ENCODE assay signal across 28 cellular contexts in the genomic region with DNA sequence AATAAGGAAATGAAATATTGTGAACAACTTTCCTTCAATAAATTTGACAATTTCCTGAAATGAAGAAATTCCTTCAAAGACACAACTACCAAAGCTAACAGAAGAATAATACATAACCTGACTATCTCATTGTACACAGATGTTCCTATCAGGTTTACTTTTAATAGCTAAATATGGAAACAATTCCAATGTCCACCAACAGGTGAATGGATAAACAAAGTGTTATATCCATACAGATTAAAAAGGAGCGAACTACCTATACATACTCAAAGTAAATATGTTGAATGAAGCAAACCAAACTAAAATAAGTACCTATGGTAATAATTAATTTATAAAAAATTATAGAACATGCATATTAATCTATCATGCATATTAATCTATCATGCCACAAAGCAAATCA.
"Had no signal": no experiment of that assay in that cellular context is flagged by ENCODE, and none has a peak within 500 bp of the region (broad histone marks: within the 10 kb centered on the region; RNA-seq: fewer than 3 reads in every experiment).

No MANE protein-coding gene starts in this region.

- H3K4me3 Mint-ChIP-seq: activated B cell treated with CpG ODN at 0.5 μM for 24 hours; activated CD8-positive, alpha-beta T cell treated with anti-CD3 and anti-CD28 coated beads for 36 hours; activated naive CD4-positive, alpha-beta T cell treated with anti-CD3 and anti-CD28 coated beads, Interleukin-2, amount 10 ng/mL, durations not matched to agents 7 days and 5 days; activated naive CD8-positive, alpha-beta T cell treated with anti-CD3 and anti-CD28 coated beads, Interleukin-2, amount 10 ng/mL, durations not matched to agents 7 days and 5 days; activated T-cell treated with anti-CD3 and anti-CD28 coated beads, Interleukin-2, amount 50 U/mL, for 4 hours; activated T-helper 17 cell treated with anti-CD3 and anti-CD28 coated beads, Interleukin-2, amount 50 U/mL, for 72 hours; central memory CD8-positive, alpha-beta T cell; dendritic cell treated with granulocyte-macrophage colony-stimulating factor and Interleukin-4, amounts not matched to agents 40 ng/mL and 50 ng/mL, for 4 days; T-helper 17 cell; T-helper 2 cell treated with Interferon-gamma antibody and Interleukin-4, amounts not matched to agents 5 μg/mL and 100 μg/mL, for 36 hours had no signal

- H3K4me1 ChIP-seq: ascending aorta, esophagus muscularis mucosa, gastroesophageal sphincter had no signal

- H3K27ac ChIP-seq: ascending aorta, brain microvascular endothelial cell, coronary artery, dorsolateral prefrontal cortex, esophagus muscularis mucosa, gastroesophageal sphincter, WERI-Rb-1 had no signal

- H3K36me3 Mint-ChIP-seq: activated naive CD4-positive, alpha-beta T cell treated with anti-CD3 and anti-CD28 coated beads, Interleukin-2, amount 10 ng/mL, durations not matched to agents 7 days and 5 days; activated naive CD4-positive, alpha-beta T cell treated with anti-CD3 and anti-CD28 coated beads, Interleukin-2, amount 50 U/mL, for 72 hours; activated naive CD8-positive, alpha-beta T cell treated with anti-CD3 and anti-CD28 coated beads, Interleukin-2, amount 10 ng/mL, durations not matched to agents 7 days and 5 days had no signal

- H3K4me3 ChIP-seq: ascending aorta, coronary artery, dorsolateral prefrontal cortex, esophagus muscularis mucosa, gastroesophageal sphincter had no signal

- H3K9me3 Mint-ChIP-seq: activated CD8-positive, alpha-beta T cell treated with anti-CD3 and anti-CD28 coated beads for 36 hours; activated naive CD8-positive, alpha-beta T cell treated with anti-CD3 and anti-CD28 coated beads, Interleukin-2, amount 10 ng/mL, durations not matched to agents 7 days and 5 days; activated T-cell treated with anti-CD3 and anti-CD28 coated beads, Interleukin-2, amount 50 U/mL, for 4 hours; dendritic cell treated with granulocyte-macrophage colony-stimulating factor and Interleukin-4, amounts not matched to agents 40 ng/mL and 50 ng/mL, for 4 days; T-helper 2 cell treated with Interferon-gamma antibody and Interleukin-4, amounts not matched to agents 5 μg/mL and 100 μg/mL, for 36 hours had no signal

- H3K27ac Mint-ChIP-seq: activated B cell treated with CpG ODN at 0.5 μM for 24 hours; activated CD8-positive, alpha-beta T cell treated with anti-CD3 and anti-CD28 coated beads for 36 hours; activated naive CD4-positive, alpha-beta T cell treated with anti-CD3 and anti-CD28 coated beads, Interleukin-2, amount 10 ng/mL, durations not matched to agents 7 days and 5 days; activated naive CD4-positive, alpha-beta T cell treated with anti-CD3 and anti-CD28 coated beads, Interleukin-2, amount 50 U/mL, for 72 hours; activated naive CD8-positive, alpha-beta T cell treated with anti-CD3 and anti-CD28 coated beads, Interleukin-2, amount 10 ng/mL, durations not matched to agents 7 days and 5 days; activated T-helper 17 cell treated with anti-CD3 and anti-CD28 coated beads, Interleukin-2, amount 50 U/mL, for 72 hours; dendritic cell treated with granulocyte-macrophage colony-stimulating factor and Interleukin-4, amounts not matched to agents 40 ng/mL and 50 ng/mL, for 4 days; T-helper 17 cell; T-helper 2 cell treated with Interferon-gamma antibody and Interleukin-4, amounts not matched to agents 5 μg/mL and 100 μg/mL, for 36 hours had no signal

- H3K27me3 Mint-ChIP-seq: activated B cell treated with CpG ODN at 0.5 μM for 24 hours; activated CD8-positive, alpha-beta T cell treated with anti-CD3 and anti-CD28 coated beads for 36 hours; activated naive CD4-positive, alpha-beta T cell treated with anti-CD3 and anti-CD28 coated beads, Interleukin-2, amount 10 ng/mL, durations not matched to agents 7 days and 5 days; activated naive CD8-positive, alpha-beta T cell treated with anti-CD3 and anti-CD28 coated beads, Interleukin-2, amount 10 ng/mL, durations not matched to agents 7 days and 5 days; activated T-helper 17 cell treated with anti-CD3 and anti-CD28 coated beads, Interleukin-2, amount 50 U/mL, for 72 hours; central memory CD8-positive, alpha-beta T cell; dendritic cell treated with granulocyte-macrophage colony-stimulating factor and Interleukin-4, amounts not matched to agents 40 ng/mL and 50 ng/mL, for 4 days; T-helper 17 cell had no signal

- H3K9me3 ChIP-seq: ascending aorta, esophagus muscularis mucosa, gastroesophageal sphincter had no signal

- H3K27me3 ChIP-seq: ascending aorta, brain microvascular endothelial cell, esophagus muscularis mucosa, gastroesophageal sphincter had no signal

- DNase-seq: activated B cell treated with CpG ODN at 0.5 μM for 24 hours; activated CD4-positive, alpha-beta T cell treated with anti-CD3 and anti-CD28 coated beads for 48 hours; activated CD4-positive, alpha-beta T cell treated with anti-CD3 and anti-CD28 coated beads, Interleukin-2, amount 50 U/mL, for 1 hour; activated CD4-positive, alpha-beta T cell treated with anti-CD3 and anti-CD28 coated beads, Interleukin-2, amount 50 U/mL, for 48 hours; activated CD8-positive, alpha-beta memory T cell treated with anti-CD3 and anti-CD28 coated beads for 24 hours; activated CD8-positive, alpha-beta T cell treated with anti-CD3 and anti-CD28 coated beads for 36 hours; activated effector memory CD4-positive, alpha-beta T cell treated with anti-CD3 and anti-CD28 coated beads, Interleukin-2, amount 50 U/mL, for 16 hours; activated naive CD4-positive, alpha-beta T cell treated with anti-CD3 and anti-CD28 coated beads, Interleukin-2, amount 10 ng/mL, durations not matched to agents 7 days and 5 days; activated naive CD8-positive, alpha-beta T cell treated with anti-CD3 and anti-CD28 coated beads, Interleukin-2, amount 10 ng/mL, durations not matched to agents 7 days and 5 days; activated T-cell treated with anti-CD3 and anti-CD28 coated beads, Interleukin-2, amount 50 U/mL, for 4 hours; brain microvascular endothelial cell; dorsolateral prefrontal cortex; effector memory CD4-positive, alpha-beta T cell; erythroblast; foreskin melanocyte; T-helper 1 cell; T-helper 17 cell; T1000; WERI-Rb-1 had no signal

- H3K4me1 Mint-ChIP-seq: activated B cell treated with CpG ODN at 0.5 μM for 24 hours; activated naive CD4-positive, alpha-beta T cell treated with anti-CD3 and anti-CD28 coated beads, Interleukin-2, amount 10 ng/mL, durations not matched to agents 7 days and 5 days; activated naive CD8-positive, alpha-beta T cell treated with anti-CD3 and anti-CD28 coated beads, Interleukin-2, amount 10 ng/mL, durations not matched to agents 7 days and 5 days; activated T-helper 17 cell treated with anti-CD3 and anti-CD28 coated beads, Interleukin-2, amount 50 U/mL, for 72 hours; central memory CD8-positive, alpha-beta T cell; T-helper 17 cell had no signal

- H3K36me3 ChIP-seq: ascending aorta, brain microvascular endothelial cell, esophagus muscularis mucosa, gastroesophageal sphincter, WERI-Rb-1 had no signal
